ENCODE assay signal across 22 cellular contexts in genomic region chr3:13550791-13551360, GRCh38. TPM values are rescaled to one million over a fixed set of nuclear protein-coding genes. Genes with fewer than 3 reads are reported as not detected.
DNase-seq lines count a peak whose midpoint lies in the region; ATAC-seq, FAIRE-seq and TF ChIP-seq lines count a peak whose summit lies in the region.
"Had no signal": no experiment of that assay in that cellular context is flagged by ENCODE, and none has a peak within 500 bp of the region (broad histone marks: within the 10 kb centered on the region; RNA-seq: fewer than 3 reads in every experiment).

No MANE protein-coding gene starts in this region.

- no peak for TF ChIP-seq CTCF in activated CD8-positive, alpha-beta T cell treated with anti-CD3 and anti-CD28 coated beads for 36 hours (IDR thresholded peaks at IDR 0.05)
- no peak for TF ChIP-seq CTCF in kidney (IDR thresholded peaks at IDR 0.05; ENCODE audit: borderline replicate concordance, extremely low read depth, insufficient read depth)
- no peak for TF ChIP-seq CTCF in lower leg skin (IDR thresholded peaks at IDR 0.05)

- H3K36me3 ChIP-seq in kidney (ENCODE audit: control insufficient read depth in 1 of 2, insufficient read depth in 2 of 2, low read length in 2 of 2) (no peaks in the 10 kb centered on the region), subcutaneous abdominal adipose tissue (ENCODE audit: control insufficient read depth in 5 of 5, insufficient read depth in 5 of 5, low read length in 5 of 5) (no peaks in the 10 kb centered on the region)
- H3K36me3 ChIP-seq: spleen, upper lobe of right lung had no signal

- no peak for DNase-seq in activated CD8-positive, alpha-beta T cell treated with anti-CD3 and anti-CD28 coated beads for 36 hours
- no peak for DNase-seq in activated CD8-positive, alpha-beta T cell treated with anti-CD3 and anti-CD28 coated beads, Interleukin-2, amount 10 ng/mL, durations not matched to agents 7 days and 5 days
- DNase-seq in dermis blood vessel endothelial cell (peak; percentile 33), kidney (peak; percentile 73), SK-N-DZ (ENCODE audit: low spot score) (no peak), lower leg skin (ENCODE audit: low spot score in 2 of 2) (no peak)
- DNase-seq: activated CD4-positive, alpha-beta T cell treated with anti-CD3 and anti-CD28 coated beads for 48 hours; activated CD8-positive, alpha-beta memory T cell treated with anti-CD3 and anti-CD28 coated beads, Interleukin-2, amount 50 U/mL, for 48 hours; CD4-positive, CD25-positive, alpha-beta regulatory T cell; DMS79; hypothalamus; KG1; left colon; NCI-H1105 treated with DMSO at 0.1 percent for 48 hours; NCI-H526 treated with DMSO at 0.1 percent for 48 hours; spleen; upper lobe of right lung had no signal

- H3K27ac ChIP-seq in kidney (ENCODE audit: low read depth in 2 of 2, low read length in 2 of 2) = no peak overlapping the region
- H3K27ac ChIP-seq in subcutaneous abdominal adipose tissue (ENCODE audit: low read depth, low read length) = peak overlapping the region; percentile 74
- H3K27ac ChIP-seq: 22Rv1, upper lobe of right lung had no signal

- H3K9ac ChIP-seq in kidney (ENCODE audit: low read length in 2 of 2) (no peak overlapping the region), subcutaneous abdominal adipose tissue (ENCODE audit: low read length in 5 of 5) (peak overlapping the region in 4 of 5 donors; percentile 18 to 39 (median 30))

- no peaks in the 10 kb centered on the region for H3K9me3 ChIP-seq in kidney (ENCODE audit: control insufficient read depth in 1 of 2, low read length in 2 of 2)
- peaks cover 0 to 3% (median 0%) of the 10 kb centered on the region in 5 donors for H3K9me3 ChIP-seq in subcutaneous abdominal adipose tissue (ENCODE audit: control insufficient read depth in 5 of 5, low read length in 5 of 5)
- H3K9me3 ChIP-seq: spleen, upper lobe of right lung had no signal

- CTCF ChIA-PET in activated CD8-positive, alpha-beta T cell treated with anti-CD3 and anti-CD28 coated beads for 36 hours (lab: Charles Lee) = interaction anchor here (0.7 to 2.7 kb wide), 4 partner anchors 9 to 97 kb away, joined by 3 to 10 read pairs (median 3); no protein-coding TSS in a partner anchor
- CTCF ChIA-PET in activated CD8-positive, alpha-beta T cell treated with anti-CD3 and anti-CD28 coated beads, Interleukin-2, amount 10 ng/mL, durations not matched to agents 7 days and 5 days (lab: Charles Lee) = interaction anchor here (0.6 to 1.9 kb wide), 2 partner anchors 9 to 97 kb away, joined by 3 to 4 read pairs; no protein-coding TSS in a partner anchor

- 55 to 57% methylated on average over 13 of the region's 13 CpGs for WGBS in lower leg skin, 2 donors

- POLR2A ChIA-PET in activated CD8-positive, alpha-beta T cell treated with anti-CD3 and anti-CD28 coated beads for 36 hours (lab: Charles Lee) = no interaction called here
- POLR2A ChIA-PET in activated CD8-positive, alpha-beta T cell treated with anti-CD3 and anti-CD28 coated beads, Interleukin-2, amount 10 ng/mL, durations not matched to agents 7 days and 5 days (lab: Charles Lee) = no interaction called here

- ATAC-seq in activated CD8-positive, alpha-beta T cell treated with anti-CD3 and anti-CD28 coated beads for 36 hours = no peak
- ATAC-seq in activated CD8-positive, alpha-beta T cell treated with anti-CD3 and anti-CD28 coated beads, Interleukin-2, amount 10 ng/mL, durations not matched to agents 7 days and 5 days = no peak
- ATAC-seq in HG03565 (IDR thresholded peaks at IDR 0.05; ENCODE audit: unreplicated experiment) = no peak
- ATAC-seq: GM23338, left colon, upper lobe of right lung had no signal

- H3K4me3 Mint-ChIP-seq in activated CD8-positive, alpha-beta T cell treated with anti-CD3 and anti-CD28 coated beads for 36 hours = peak overlapping the region; percentile 37
- H3K4me3 Mint-ChIP-seq in activated CD8-positive, alpha-beta T cell treated with anti-CD3 and anti-CD28 coated beads, Interleukin-2, amount 10 ng/mL, durations not matched to agents 7 days and 5 days = no peak overlapping the region
- H3K4me3 Mint-ChIP-seq: CD4-positive, CD25-positive, alpha-beta regulatory T cell; GM23338 had no signal

- no peak overlapping the region for H3K4me3 ChIP-seq in kidney (ENCODE audit: low read length in 2 of 2)
- peak overlapping the region; percentile 62 to 77 (median 62) for H3K4me3 ChIP-seq in subcutaneous abdominal adipose tissue (ENCODE audit: low read depth in 1 of 5, low read length in 5 of 5)
- no peak overlapping the region for H3K4me3 ChIP-seq in lower leg skin (ENCODE audit: low read depth, poor library complexity, severe bottlenecking)
- H3K4me3 ChIP-seq: GM23338, upper lobe of right lung had no signal

- H3K36me3 Mint-ChIP-seq in activated CD8-positive, alpha-beta T cell treated with anti-CD3 and anti-CD28 coated beads for 36 hours (ENCODE audit: low read depth) = no peaks in the 10 kb centered on the region
- no peaks in the 10 kb centered on the region for H3K36me3 Mint-ChIP-seq in activated CD8-positive, alpha-beta T cell treated with anti-CD3 and anti-CD28 coated beads, Interleukin-2, amount 10 ng/mL, durations not matched to agents 7 days and 5 days (ENCODE audit: low read depth)
- H3K36me3 Mint-ChIP-seq: CD4-positive, CD25-positive, alpha-beta regulatory T cell had no signal

- H3K4me1 Mint-ChIP-seq in activated CD8-positive, alpha-beta T cell treated with anti-CD3 and anti-CD28 coated beads for 36 hours (ENCODE audit: low read depth) = peaks cover 52% of the 10 kb centered on the region
- peaks cover 34% of the 10 kb centered on the region for H3K4me1 Mint-ChIP-seq in activated CD8-positive, alpha-beta T cell treated with anti-CD3 and anti-CD28 coated beads, Interleukin-2, amount 10 ng/mL, durations not matched to agents 7 days and 5 days (ENCODE audit: low read depth)

- no peak for TF ChIP-seq POLR2A in lower leg skin (IDR thresholded peaks at IDR 0.05)

- H3K27ac Mint-ChIP-seq in activated CD8-positive, alpha-beta T cell treated with anti-CD3 and anti-CD28 coated beads for 36 hours = no peak overlapping the region
- H3K27ac Mint-ChIP-seq in activated CD8-positive, alpha-beta T cell treated with anti-CD3 and anti-CD28 coated beads, Interleukin-2, amount 10 ng/mL, durations not matched to agents 7 days and 5 days = no peak overlapping the region
- H3K27ac Mint-ChIP-seq: CD4-positive, CD25-positive, alpha-beta regulatory T cell; GM23338 had no signal

- intact Hi-C loops in activated CD8-positive, alpha-beta T cell treated with anti-CD3 and anti-CD28 coated beads for 36 hours (cut with micrococcal nuclease) = no loop called here
- intact Hi-C loops in kidney (cut with DNase I) = no loop called here
- intact Hi-C loops in lower leg skin (cut with DNase I; ENCODE audit: low total_unique reads) = no loop called here

- FAIRE-seq in kidney (lab: Jason Lieb, UNC) = no peak
- FAIRE-seq: TTC549 had no signal

- peaks cover 0 to 12% (median 0%) of the 10 kb centered on the region in 5 donors for H3K27me3 ChIP-seq in subcutaneous abdominal adipose tissue (ENCODE audit: control insufficient read depth in 5 of 5, insufficient read depth in 4 of 5, low read length in 5 of 5)

- no peaks in the 10 kb centered on the region for H3K4me1 ChIP-seq in kidney (ENCODE audit: control insufficient read depth in 1 of 2, insufficient read depth in 1 of 2, low read depth in 1 of 2, low read length in 2 of 2)
- peaks cover 7 to 84% (median 73%) of the 10 kb centered on the region in 5 donors for H3K4me1 ChIP-seq in subcutaneous abdominal adipose tissue (ENCODE audit: control insufficient read depth in 5 of 5, insufficient read depth in 5 of 5, low read length in 5 of 5)

- H3K27me3 Mint-ChIP-seq in activated CD8-positive, alpha-beta T cell treated with anti-CD3 and anti-CD28 coated beads for 36 hours = peaks cover 18% of the 10 kb centered on the region
- peaks cover 39% of the 10 kb centered on the region for H3K27me3 Mint-ChIP-seq in activated CD8-positive, alpha-beta T cell treated with anti-CD3 and anti-CD28 coated beads, Interleukin-2, amount 10 ng/mL, durations not matched to agents 7 days and 5 days (ENCODE audit: low read depth)

- H3K9me3 Mint-ChIP-seq in activated CD8-positive, alpha-beta T cell treated with anti-CD3 and anti-CD28 coated beads for 36 hours = no peaks in the 10 kb centered on the region
- H3K9me3 Mint-ChIP-seq in activated CD8-positive, alpha-beta T cell treated with anti-CD3 and anti-CD28 coated beads, Interleukin-2, amount 10 ng/mL, durations not matched to agents 7 days and 5 days (ENCODE audit: insufficient read depth) = no peaks in the 10 kb centered on the region
- H3K9me3 Mint-ChIP-seq: GM23338 had no signal

RNA-seq across cellular contexts. Expression of gene FBLN2, which starts 2.0 kb away (rescaled TPM):
- 10 to 100 TPM in 1 of 2 experiments, 1 to 10 TPM in 1; 8.4 to 13.7 TPM for total RNA-seq in activated CD8-positive, alpha-beta T cell treated with anti-CD3 and anti-CD28 coated beads for 36 hours
- total RNA-seq in activated CD8-positive, alpha-beta T cell treated with anti-CD3 and anti-CD28 coated beads, Interleukin-2, amount 10 ng/mL, durations not matched to agents 7 days and 5 days = 1 to 10 TPM; 1.8 to 2.6 TPM
- total RNA-seq in dermis blood vessel endothelial cell (9.4 and 16.5 TPM in 2 replicates), kidney (43.4 TPM), lower leg skin (100 to 1,000 TPM in 1 of 4 donors, 10 to 100 TPM in 3; 40.1 to 153 (median 64.0) TPM)
- polyA plus RNA-seq in kidney (ENCODE audit: insufficient read depth, low read depth, low replicate concordance) = 3.2 TPM
- 0.09 and 0.48 TPM in 2 replicates for polyA plus RNA-seq in SK-N-DZ (2014; cell fraction: cytosol; rRNA removed)
- polyA plus RNA-seq in SK-N-DZ (2014; cell fraction: nucleus; rRNA removed) = 0.25 TPM in 1 of 2 replicates, not detected in the other
- total RNA-seq: CD4-positive, CD25-positive, alpha-beta regulatory T cell had no signal
- polyA plus RNA-seq: CD4-positive, CD25-positive, alpha-beta regulatory T cell had no signal

Comparison
In these comparisons a context has a peak if more than half of its experiments do, and no peak if none do; other contexts are left out.
1. DNase-seq: peak in dermis blood vessel endothelial cell (single experiment) and kidney (single experiment); none in activated CD8-positive, alpha-beta T cell treated with anti-CD3 and anti-CD28 coated beads for 36 hours (single experiment), activated CD8-positive, alpha-beta T cell treated with anti-CD3 and anti-CD28 coated beads, Interleukin-2, amount 10 ng/mL, durations not matched to agents 7 days and 5 days (single experiment), SK-N-DZ (single experiment) and lower leg skin (0 of 2).
2. H3K4me3 ChIP-seq: peak in subcutaneous abdominal adipose tissue (5 of 5); none in kidney (0 of 2) and lower leg skin (single experiment).
3. H3K9ac ChIP-seq: peak in subcutaneous abdominal adipose tissue (4 of 5); none in kidney (0 of 2).